Comparison of ENCODE assay signal across 8 cellular contexts in genomic region chr18:46213295-46213694, GRCh38.
DNase-seq lines count a peak whose midpoint lies in the region; TF ChIP-seq lines count a peak whose summit lies in the region.

No MANE protein-coding gene starts in this region.

- DNase-seq in DMS 273 (lab: John Stamatoyannopoulos, UW; ENCODE audit: unreplicated experiment) = peak; percentile 21
- no peak for DNase-seq in DMS 273 treated with DMSO at 0.1 percent for 48 hours (lab: John Stamatoyannopoulos, UW)
- DNase-seq in M059J (ENCODE audit: low read depth) = peak; percentile 16
- DNase-seq in colonic mucosa = no peak
- no peak for DNase-seq in osteocyte (ENCODE audit: extremely low spot score, unreplicated experiment)
- DNase-seq in tibial artery = no peak
- no peak for DNase-seq in NCI-H1930 (lab: John Stamatoyannopoulos, UW)
- DNase-seq in NOMO-1 treated with dmso at 0.1 percent for 144 hours (lab: John Stamatoyannopoulos, UW; ENCODE audit: unreplicated experiment) = no peak

- H3K36me3 ChIP-seq in colonic mucosa = peaks cover 4% of the 10 kb centered on the region
- H3K36me3 ChIP-seq in tibial artery = peaks cover 8 to 22% (median 13%) of the 10 kb centered on the region in 3 donors

- peaks cover 21% of the 10 kb centered on the region for H3K36me3 Mint-ChIP-seq in osteocyte (ENCODE audit: unreplicated experiment)

- H3K27me3 Mint-ChIP-seq in osteocyte (ENCODE audit: unreplicated experiment) = no peaks in the 10 kb centered on the region

- no peak overlapping the region for H3K4me3 Mint-ChIP-seq in osteocyte (ENCODE audit: unreplicated experiment)

- H3K9ac ChIP-seq in colonic mucosa (ENCODE audit: low read depth in 2 of 2, low read length in 2 of 2) = no peak overlapping the region

- H3K4me1 ChIP-seq in colonic mucosa (no peaks in the 10 kb centered on the region), tibial artery (peaks cover 0 to 4% (median 0%) of the 10 kb centered on the region in 4 donors)

- no peaks in the 10 kb centered on the region for H3K9me3 Mint-ChIP-seq in osteocyte (ENCODE audit: unreplicated experiment)

- TF ChIP-seq CTCF in colonic mucosa (IDR thresholded peaks at IDR 0.05) = peak; percentile 35
- peak; percentile 50 for TF ChIP-seq CTCF in osteocyte (IDR thresholded peaks at IDR 0.05)
- peak in 1 of 2 experiments; percentile 9 for TF ChIP-seq CTCF in tibial artery (IDR thresholded peaks at IDR 0.05)

- no peak overlapping the region for H3K27ac Mint-ChIP-seq in osteocyte (ENCODE audit: unreplicated experiment)

- intact Hi-C loops in colonic mucosa (cut with DNase I) = no loop called here
- intact Hi-C loops in tibial artery (cut with DNase I; ENCODE audit: low total_unique reads) = no loop called here

- no peaks in the 10 kb centered on the region for H3K9me3 ChIP-seq in colonic mucosa
- H3K9me3 ChIP-seq in tibial artery = no peaks in the 10 kb centered on the region

- no peak overlapping the region for H3K27ac ChIP-seq in colonic mucosa
- no peak overlapping the region for H3K27ac ChIP-seq in tibial artery

- H3K27me3 ChIP-seq in colonic mucosa (no peaks in the 10 kb centered on the region), tibial artery (no peaks in the 10 kb centered on the region)

- H3K4me3 ChIP-seq in colonic mucosa (no peak overlapping the region), tibial artery (no peak overlapping the region)

- H3K4me1 Mint-ChIP-seq in osteocyte (ENCODE audit: unreplicated experiment) = peaks cover 13% of the 10 kb centered on the region

Comparison
In these comparisons a context has a peak if more than half of its experiments do, and no peak if none do; other contexts are left out.
1. DNase-seq: peak in DMS 273 (single experiment) and M059J (single experiment); none in DMS 273 treated with DMSO at 0.1 percent for 48 hours (single experiment), colonic mucosa (single experiment), osteocyte (single experiment), tibial artery (0 of 2), NCI-H1930 (0 of 2) and NOMO-1 treated with dmso at 0.1 percent for 144 hours (single experiment).